Comparison of ENCODE assay signal across 9 cellular contexts in the genomic region with DNA sequence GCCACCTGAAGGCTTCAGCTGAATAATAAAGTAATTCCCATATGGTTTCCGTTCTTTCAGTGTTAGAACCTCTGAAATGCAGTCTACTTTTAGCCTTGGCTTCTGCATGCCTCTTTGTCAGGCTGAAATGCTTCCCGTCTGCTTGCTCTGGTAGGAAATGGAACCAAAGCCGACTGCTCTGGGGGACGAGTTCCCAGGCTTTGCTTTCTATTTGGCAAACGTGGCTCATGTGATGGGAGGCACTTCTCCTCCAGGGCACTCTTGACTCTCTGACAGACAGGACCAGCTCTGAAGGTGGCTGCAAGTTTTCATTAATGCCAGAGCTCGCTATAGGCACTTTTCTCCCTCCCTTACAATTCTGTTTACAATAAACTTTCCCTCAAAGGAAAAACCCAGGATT.
DNase-seq lines count a peak whose midpoint lies in the region; ATAC-seq and TF ChIP-seq lines count a peak whose summit lies in the region.
"Had no signal": no experiment of that assay in that cellular context is flagged by ENCODE, and none has a peak within 500 bp of the region (broad histone marks: within the 10 kb centered on the region; RNA-seq: fewer than 3 reads in every experiment).

No MANE protein-coding gene starts in this region.

- no peaks in the 10 kb centered on the region for H3K27me3 Mint-ChIP-seq in natural killer cell treated with Interleukin-12 subunit alpha and Interleukin-12 subunit beta and Interleukin-15 and Interleukin-18, amount 100 ng/mL, for 72 hours
- H3K27me3 Mint-ChIP-seq: IgD-negative memory B cell had no signal

- no peak overlapping the region for H3K27ac Mint-ChIP-seq in natural killer cell treated with Interleukin-12 subunit alpha and Interleukin-12 subunit beta and Interleukin-15 and Interleukin-18, amount 100 ng/mL, for 72 hours
- H3K27ac Mint-ChIP-seq: IgD-negative memory B cell had no signal

- TF ChIP-seq POLR2A in stomach (IDR thresholded peaks at IDR 0.05), result no peak

- intact Hi-C loops in stomach (cut with DNase I; ENCODE audit: low total_unique reads), result no loop called here

- no peaks in the 10 kb centered on the region for H3K27me3 ChIP-seq in stomach

- H3K36me3 ChIP-seq in HEK293 (ENCODE audit: control insufficient read depth in 2 of 2, insufficient read depth in 1 of 2, low read length in 2 of 2) (no peaks in the 10 kb centered on the region), stomach (no peaks in the 10 kb centered on the region)

- ATAC-seq in natural killer cell treated with Interleukin-12 subunit alpha and Interleukin-12 subunit beta and Interleukin-15 and Interleukin-18, amount 100 ng/mL, for 72 hours, result no peak
- no peak for ATAC-seq in HG02938 (IDR thresholded peaks at IDR 0.05; ENCODE audit: unreplicated experiment)

- H3K27ac ChIP-seq in HEK293 (ENCODE audit: extremely low read depth, low read depth, low read length) (no peak overlapping the region), coronary artery (peak overlapping the region; percentile 58 to 66), stomach (peak overlapping the region in 4 of 5 donors; percentile 32 to 69 (median 66))

- H3K4me1 ChIP-seq in HEK293 (ENCODE audit: control insufficient read depth, insufficient read depth, low read length) (peaks cover 6% of the 10 kb centered on the region), stomach (peaks cover 0 to 21% (median 9%) of the 10 kb centered on the region in 4 donors)

- H3K4me3 Mint-ChIP-seq in natural killer cell treated with Interleukin-12 subunit alpha and Interleukin-12 subunit beta and Interleukin-15 and Interleukin-18, amount 100 ng/mL, for 72 hours, result no peak overlapping the region
- H3K4me3 Mint-ChIP-seq: IgD-negative memory B cell had no signal

- peaks cover 6% of the 10 kb centered on the region for H3K9me3 Mint-ChIP-seq in natural killer cell treated with Interleukin-12 subunit alpha and Interleukin-12 subunit beta and Interleukin-15 and Interleukin-18, amount 100 ng/mL, for 72 hours

- CTCF ChIA-PET in HEK293 (lab: Yijun Ruan, JAX), result no interaction called here

- 16 to 51% (median 47%) methylated on average over 6 of the region's 6 CpGs for WGBS in stomach, 5 donors

- DNase-seq in coronary artery (ENCODE audit: low spot score), result no peak
- DNase-seq in left kidney (ENCODE audit: low read depth, low spot score), result peak; percentile 78
- no peak for DNase-seq in stomach
- no peak for DNase-seq in natural killer cell treated with Interleukin-12 subunit alpha and Interleukin-12 subunit beta and Interleukin-15 and Interleukin-18, amount 100 ng/mL, for 72 hours (ENCODE audit: low spot score)
- DNase-seq in NCI-H2196 (lab: John Stamatoyannopoulos, UW; ENCODE audit: unreplicated experiment), result no peak
- no peak for DNase-seq in NCI-H1048 (lab: John Stamatoyannopoulos, UW)

- POLR2A ChIA-PET in HEK293 (lab: Yijun Ruan, JAX), result no interaction called here

- no peaks in the 10 kb centered on the region for H3K4me1 Mint-ChIP-seq in natural killer cell treated with Interleukin-12 subunit alpha and Interleukin-12 subunit beta and Interleukin-15 and Interleukin-18, amount 100 ng/mL, for 72 hours (ENCODE audit: low read depth in 2 of 2)
- H3K4me1 Mint-ChIP-seq: IgD-negative memory B cell had no signal

- no peak for TF ChIP-seq EP300 in stomach (IDR thresholded peaks at IDR 0.05)

- no peaks in the 10 kb centered on the region for H3K36me3 Mint-ChIP-seq in natural killer cell treated with Interleukin-12 subunit alpha and Interleukin-12 subunit beta and Interleukin-15 and Interleukin-18, amount 100 ng/mL, for 72 hours

- no peak for TF ChIP-seq CTCF in HEK293 (tag by site-specific recombination; IDR thresholded peaks at IDR 0.05)
- no peak for TF ChIP-seq CTCF in coronary artery (IDR thresholded peaks at IDR 0.05)
- TF ChIP-seq CTCF in stomach (IDR thresholded peaks at IDR 0.05), result no peak

- H3K4me3 ChIP-seq in HEK293 (ENCODE audit: low read depth, low read length) (no peak overlapping the region), coronary artery (peak overlapping the region; percentile 38), stomach (peak overlapping the region in 2 of 4 donors; percentile 4 to 11)

- H3K9me3 ChIP-seq in HEK293 (ENCODE audit: control insufficient read depth, insufficient read depth, low read depth, low read length), result no peaks in the 10 kb centered on the region
- no peaks in the 10 kb centered on the region for H3K9me3 ChIP-seq in stomach

TF ChIP-seq in HEK293, 187 proteins besides CTCF, POLR2A, EP300 and RAD21:
- TF ChIP-seq ZNF10 (tag by site-specific recombination; IDR thresholded peaks at IDR 0.05) (no peak), ZNF76 (tag by site-specific recombination; IDR thresholded peaks at IDR 0.05; ENCODE audit: borderline replicate concordance, low read depth) (no peak), ZEB2 (tag by site-specific recombination; IDR thresholded peaks at IDR 0.05) (no peak), PRDM10 (tag by site-specific recombination; IDR thresholded peaks at IDR 0.05) (peak; percentile 78)
